In the genomic region with DNA sequence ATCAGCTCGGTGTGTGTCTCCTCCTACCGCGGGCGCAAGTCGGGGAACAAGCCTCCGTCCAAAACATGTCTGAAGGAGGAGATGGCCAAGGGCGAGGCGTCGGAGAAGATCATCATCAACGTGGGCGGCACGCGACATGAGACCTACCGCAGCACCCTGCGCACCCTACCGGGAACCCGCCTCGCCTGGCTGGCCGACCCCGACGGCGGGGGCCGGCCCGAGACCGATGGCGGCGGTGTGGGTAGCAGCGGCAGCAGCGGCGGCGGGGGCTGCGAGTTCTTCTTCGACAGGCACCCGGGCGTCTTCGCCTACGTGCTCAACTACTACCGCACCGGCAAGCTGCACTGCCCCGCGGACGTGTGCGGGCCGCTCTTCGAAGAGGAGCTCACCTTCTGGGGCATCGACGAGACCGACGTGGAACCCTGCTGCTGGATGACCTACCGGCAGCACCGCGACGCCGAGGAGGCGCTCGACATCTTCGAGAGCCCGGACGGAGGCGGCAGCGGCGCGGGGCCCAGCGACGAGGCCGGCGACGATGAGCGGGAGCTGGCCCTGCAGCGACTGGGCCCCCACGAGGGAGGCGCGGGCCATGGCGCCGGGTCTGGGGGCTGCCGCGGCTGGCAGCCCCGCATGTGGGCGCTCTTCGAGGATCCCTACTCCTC, we compare ENCODE assay signal across 1 cellular context.
TF ChIP-seq lines count a peak whose summit lies in the region.

No MANE protein-coding gene starts in this region.

TF ChIP-seq in WTC11, 78 proteins besides CTCF, POLR2A, EP300 and RAD21 (continued from another document):
- TF ChIP-seq TP53 (CRISPR knock-in tag; IDR thresholded peaks at IDR 0.05) (peak; percentile 75; the same call in 1 of the 2 replicates), ESRRA (CRISPR knock-in tag; IDR thresholded peaks at IDR 0.05; ENCODE audit: borderline replicate concordance) (peak; percentile 84), MXD4 (CRISPR knock-in tag; IDR thresholded peaks at IDR 0.05; ENCODE audit: borderline replicate concordance) (no peak), MYBL2 (CRISPR knock-in tag; IDR thresholded peaks at IDR 0.05) (no peak), NFATC4 (CRISPR knock-in tag; IDR thresholded peaks at IDR 0.05) (no peak), ZNF416 (CRISPR knock-in tag; IDR thresholded peaks at IDR 0.05) (no peak), JUN (CRISPR knock-in tag; IDR thresholded peaks at IDR 0.05) (peak; percentile 91; the same call in 1 of the 2 replicates), TCF7 (CRISPR knock-in tag; IDR thresholded peaks at IDR 0.05; ENCODE audit: low read depth) (no peak), OVOL2 (CRISPR knock-in tag; IDR thresholded peaks at IDR 0.05; ENCODE audit: borderline replicate concordance) (no peak), GTF2I (CRISPR knock-in tag; conservative IDR thresholded peaks at IDR 0.05) (no peak), ELF4 (CRISPR knock-in tag; IDR thresholded peaks at IDR 0.05; ENCODE audit: low read depth) (no peak), TEAD1 (CRISPR knock-in tag; IDR thresholded peaks at IDR 0.05) (peak; percentile 61; the same call in 1 of the 2 replicates), ZNF219 (CRISPR knock-in tag; IDR thresholded peaks at IDR 0.05; ENCODE audit: borderline replicate concordance) (no peak), ETV6 (CRISPR knock-in tag; IDR thresholded peaks at IDR 0.05) (peak; percentile 86), RELA (CRISPR knock-in tag; IDR thresholded peaks at IDR 0.05; ENCODE audit: borderline replicate concordance) (peak; percentile 56; the same call in 1 of the 2 replicates), SMAD4 (CRISPR knock-in tag; IDR thresholded peaks at IDR 0.05) (peak; percentile 67), NR3C1 (CRISPR knock-in tag; conservative IDR thresholded peaks at IDR 0.05; ENCODE audit: low read depth) (0 out of 2 replicates have a peak, but pooled peaks have one; percentile 57), ZNF317 (CRISPR knock-in tag; IDR thresholded peaks at IDR 0.05; ENCODE audit: borderline replicate concordance, low read depth) (peak; percentile 65; the same call in 1 of the 2 replicates), KAT7 (CRISPR knock-in tag; IDR thresholded peaks at IDR 0.05; ENCODE audit: borderline replicate concordance) (peak; percentile 15; the same call in 1 of the 2 replicates)
- TF ChIP-seq, protein P1, sequence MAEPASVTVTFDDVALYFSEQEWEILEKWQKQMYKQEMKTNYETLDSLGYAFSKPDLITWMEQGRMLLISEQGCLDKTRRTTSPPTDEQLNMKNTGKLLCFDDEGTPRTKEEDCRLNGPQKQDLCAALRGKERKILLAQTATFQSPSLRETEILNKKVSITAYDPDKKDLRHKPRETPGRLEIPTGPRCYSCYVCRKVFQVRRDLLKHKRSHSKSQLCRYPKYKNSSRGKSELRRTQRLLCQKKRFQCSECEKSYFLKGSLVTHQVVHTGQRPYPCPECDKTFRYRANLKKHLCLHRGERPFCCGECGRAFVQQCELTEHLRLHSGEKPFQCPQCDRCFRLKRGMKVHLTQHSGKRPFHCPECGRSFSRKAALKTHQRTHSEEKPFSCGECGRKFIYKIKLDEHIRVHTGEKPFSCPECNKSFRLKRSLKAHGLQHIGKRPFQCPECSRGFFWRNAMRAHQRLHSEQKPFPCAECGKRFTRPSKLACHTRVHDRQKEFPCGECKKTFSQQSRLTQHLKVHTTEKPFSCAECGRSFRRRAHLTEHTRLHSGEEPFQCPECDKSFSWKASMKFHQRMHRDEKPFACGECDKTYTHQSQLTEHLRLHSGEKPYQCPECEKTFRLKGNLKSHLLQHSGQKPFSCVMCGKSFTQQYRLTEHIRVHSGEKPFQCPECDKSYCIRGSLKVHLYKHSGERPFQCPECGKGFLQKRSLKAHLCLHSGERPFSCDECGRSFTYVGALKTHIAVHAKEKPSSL (CRISPR knock-in tag; conservative IDR thresholded peaks at IDR 0.05) = no peak
- TF ChIP-seq, protein P2, sequence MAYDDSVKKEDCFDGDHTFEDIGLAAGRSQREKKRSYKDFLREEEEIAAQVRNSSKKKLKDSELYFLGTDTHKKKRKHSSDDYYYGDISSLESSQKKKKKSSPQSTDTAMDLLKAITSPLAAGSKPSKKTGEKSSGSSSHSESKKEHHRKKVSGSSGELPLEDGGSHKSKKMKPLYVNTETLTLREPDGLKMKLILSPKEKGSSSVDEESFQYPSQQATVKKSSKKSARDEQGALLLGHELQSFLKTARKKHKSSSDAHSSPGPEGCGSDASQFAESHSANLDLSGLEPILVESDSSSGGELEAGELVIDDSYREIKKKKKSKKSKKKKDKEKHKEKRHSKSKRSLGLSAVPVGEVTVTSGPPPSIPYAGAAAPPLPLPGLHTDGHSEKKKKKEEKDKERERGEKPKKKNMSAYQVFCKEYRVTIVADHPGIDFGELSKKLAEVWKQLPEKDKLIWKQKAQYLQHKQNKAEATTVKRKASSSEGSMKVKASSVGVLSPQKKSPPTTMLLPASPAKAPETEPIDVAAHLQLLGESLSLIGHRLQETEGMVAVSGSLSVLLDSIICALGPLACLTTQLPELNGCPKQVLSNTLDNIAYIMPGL (CRISPR knock-in tag; IDR thresholded peaks at IDR 0.05) = peak; percentile 52; the same call in 1 of the 2 replicates
- TF ChIP-seq, protein P3, sequence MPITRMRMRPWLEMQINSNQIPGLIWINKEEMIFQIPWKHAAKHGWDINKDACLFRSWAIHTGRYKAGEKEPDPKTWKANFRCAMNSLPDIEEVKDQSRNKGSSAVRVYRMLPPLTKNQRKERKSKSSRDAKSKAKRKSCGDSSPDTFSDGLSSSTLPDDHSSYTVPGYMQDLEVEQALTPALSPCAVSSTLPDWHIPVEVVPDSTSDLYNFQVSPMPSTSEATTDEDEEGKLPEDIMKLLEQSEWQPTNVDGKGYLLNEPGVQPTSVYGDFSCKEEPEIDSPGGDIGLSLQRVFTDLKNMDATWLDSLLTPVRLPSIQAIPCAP (CRISPR knock-in tag; IDR thresholded peaks at IDR 0.05) = 0 out of 2 replicates have a peak, but pooled peaks have one; percentile 55
- TF ChIP-seq, protein P4, sequence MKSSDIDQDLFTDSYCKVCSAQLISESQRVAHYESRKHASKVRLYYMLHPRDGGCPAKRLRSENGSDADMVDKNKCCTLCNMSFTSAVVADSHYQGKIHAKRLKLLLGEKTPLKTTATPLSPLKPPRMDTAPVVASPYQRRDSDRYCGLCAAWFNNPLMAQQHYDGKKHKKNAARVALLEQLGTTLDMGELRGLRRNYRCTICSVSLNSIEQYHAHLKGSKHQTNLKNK (CRISPR knock-in tag; IDR thresholded peaks at IDR 0.05) = no peak
- TF ChIP-seq, protein P5, sequence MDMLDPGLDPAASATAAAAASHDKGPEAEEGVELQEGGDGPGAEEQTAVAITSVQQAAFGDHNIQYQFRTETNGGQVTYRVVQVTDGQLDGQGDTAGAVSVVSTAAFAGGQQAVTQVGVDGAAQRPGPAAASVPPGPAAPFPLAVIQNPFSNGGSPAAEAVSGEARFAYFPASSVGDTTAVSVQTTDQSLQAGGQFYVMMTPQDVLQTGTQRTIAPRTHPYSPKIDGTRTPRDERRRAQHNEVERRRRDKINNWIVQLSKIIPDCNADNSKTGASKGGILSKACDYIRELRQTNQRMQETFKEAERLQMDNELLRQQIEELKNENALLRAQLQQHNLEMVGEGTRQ (CRISPR knock-in tag; IDR thresholded peaks at IDR 0.05) = no peak
- TF ChIP-seq, protein P6, sequence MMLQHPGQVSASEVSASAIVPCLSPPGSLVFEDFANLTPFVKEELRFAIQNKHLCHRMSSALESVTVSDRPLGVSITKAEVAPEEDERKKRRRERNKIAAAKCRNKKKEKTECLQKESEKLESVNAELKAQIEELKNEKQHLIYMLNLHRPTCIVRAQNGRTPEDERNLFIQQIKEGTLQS (CRISPR knock-in tag; conservative IDR thresholded peaks at IDR 0.05) = no peak
- TF ChIP-seq, protein P7, sequence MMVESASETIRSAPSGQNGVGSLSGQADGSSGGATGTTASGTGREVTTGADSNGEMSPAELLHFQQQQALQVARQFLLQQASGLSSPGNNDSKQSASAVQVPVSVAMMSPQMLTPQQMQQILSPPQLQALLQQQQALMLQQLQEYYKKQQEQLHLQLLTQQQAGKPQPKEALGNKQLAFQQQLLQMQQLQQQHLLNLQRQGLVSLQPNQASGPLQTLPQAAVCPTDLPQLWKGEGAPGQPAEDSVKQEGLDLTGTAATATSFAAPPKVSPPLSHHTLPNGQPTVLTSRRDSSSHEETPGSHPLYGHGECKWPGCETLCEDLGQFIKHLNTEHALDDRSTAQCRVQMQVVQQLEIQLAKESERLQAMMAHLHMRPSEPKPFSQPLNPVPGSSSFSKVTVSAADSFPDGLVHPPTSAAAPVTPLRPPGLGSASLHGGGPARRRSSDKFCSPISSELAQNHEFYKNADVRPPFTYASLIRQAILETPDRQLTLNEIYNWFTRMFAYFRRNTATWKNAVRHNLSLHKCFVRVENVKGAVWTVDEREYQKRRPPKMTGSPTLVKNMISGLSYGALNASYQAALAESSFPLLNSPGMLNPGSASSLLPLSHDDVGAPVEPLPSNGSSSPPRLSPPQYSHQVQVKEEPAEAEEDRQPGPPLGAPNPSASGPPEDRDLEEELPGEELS (CRISPR knock-in tag; IDR thresholded peaks at IDR 0.05) = peak; percentile 54; the same call in 1 of the 2 replicates
- TF ChIP-seq, protein P8, sequence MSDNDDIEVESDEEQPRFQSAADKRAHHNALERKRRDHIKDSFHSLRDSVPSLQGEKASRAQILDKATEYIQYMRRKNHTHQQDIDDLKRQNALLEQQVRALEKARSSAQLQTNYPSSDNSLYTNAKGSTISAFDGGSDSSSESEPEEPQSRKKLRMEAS (CRISPR knock-in tag; IDR thresholded peaks at IDR 0.05) = peak; percentile 36; the same call in 1 of the 2 replicates
- TF ChIP-seq, protein P9, sequence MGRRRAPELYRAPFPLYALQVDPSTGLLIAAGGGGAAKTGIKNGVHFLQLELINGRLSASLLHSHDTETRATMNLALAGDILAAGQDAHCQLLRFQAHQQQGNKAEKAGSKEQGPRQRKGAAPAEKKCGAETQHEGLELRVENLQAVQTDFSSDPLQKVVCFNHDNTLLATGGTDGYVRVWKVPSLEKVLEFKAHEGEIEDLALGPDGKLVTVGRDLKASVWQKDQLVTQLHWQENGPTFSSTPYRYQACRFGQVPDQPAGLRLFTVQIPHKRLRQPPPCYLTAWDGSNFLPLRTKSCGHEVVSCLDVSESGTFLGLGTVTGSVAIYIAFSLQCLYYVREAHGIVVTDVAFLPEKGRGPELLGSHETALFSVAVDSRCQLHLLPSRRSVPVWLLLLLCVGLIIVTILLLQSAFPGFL (CRISPR knock-in tag; IDR thresholded peaks at IDR 0.05; ENCODE audit: borderline replicate concordance) = 0 out of 2 replicates have a peak, but pooled peaks have one; percentile 44
- TF ChIP-seq, protein P10, sequence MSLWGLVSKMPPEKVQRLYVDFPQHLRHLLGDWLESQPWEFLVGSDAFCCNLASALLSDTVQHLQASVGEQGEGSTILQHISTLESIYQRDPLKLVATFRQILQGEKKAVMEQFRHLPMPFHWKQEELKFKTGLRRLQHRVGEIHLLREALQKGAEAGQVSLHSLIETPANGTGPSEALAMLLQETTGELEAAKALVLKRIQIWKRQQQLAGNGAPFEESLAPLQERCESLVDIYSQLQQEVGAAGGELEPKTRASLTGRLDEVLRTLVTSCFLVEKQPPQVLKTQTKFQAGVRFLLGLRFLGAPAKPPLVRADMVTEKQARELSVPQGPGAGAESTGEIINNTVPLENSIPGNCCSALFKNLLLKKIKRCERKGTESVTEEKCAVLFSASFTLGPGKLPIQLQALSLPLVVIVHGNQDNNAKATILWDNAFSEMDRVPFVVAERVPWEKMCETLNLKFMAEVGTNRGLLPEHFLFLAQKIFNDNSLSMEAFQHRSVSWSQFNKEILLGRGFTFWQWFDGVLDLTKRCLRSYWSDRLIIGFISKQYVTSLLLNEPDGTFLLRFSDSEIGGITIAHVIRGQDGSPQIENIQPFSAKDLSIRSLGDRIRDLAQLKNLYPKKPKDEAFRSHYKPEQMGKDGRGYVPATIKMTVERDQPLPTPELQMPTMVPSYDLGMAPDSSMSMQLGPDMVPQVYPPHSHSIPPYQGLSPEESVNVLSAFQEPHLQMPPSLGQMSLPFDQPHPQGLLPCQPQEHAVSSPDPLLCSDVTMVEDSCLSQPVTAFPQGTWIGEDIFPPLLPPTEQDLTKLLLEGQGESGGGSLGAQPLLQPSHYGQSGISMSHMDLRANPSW (CRISPR knock-in tag; conservative IDR thresholded peaks at IDR 0.05; ENCODE audit: low read depth) = no peak
- TF ChIP-seq, protein P11, sequence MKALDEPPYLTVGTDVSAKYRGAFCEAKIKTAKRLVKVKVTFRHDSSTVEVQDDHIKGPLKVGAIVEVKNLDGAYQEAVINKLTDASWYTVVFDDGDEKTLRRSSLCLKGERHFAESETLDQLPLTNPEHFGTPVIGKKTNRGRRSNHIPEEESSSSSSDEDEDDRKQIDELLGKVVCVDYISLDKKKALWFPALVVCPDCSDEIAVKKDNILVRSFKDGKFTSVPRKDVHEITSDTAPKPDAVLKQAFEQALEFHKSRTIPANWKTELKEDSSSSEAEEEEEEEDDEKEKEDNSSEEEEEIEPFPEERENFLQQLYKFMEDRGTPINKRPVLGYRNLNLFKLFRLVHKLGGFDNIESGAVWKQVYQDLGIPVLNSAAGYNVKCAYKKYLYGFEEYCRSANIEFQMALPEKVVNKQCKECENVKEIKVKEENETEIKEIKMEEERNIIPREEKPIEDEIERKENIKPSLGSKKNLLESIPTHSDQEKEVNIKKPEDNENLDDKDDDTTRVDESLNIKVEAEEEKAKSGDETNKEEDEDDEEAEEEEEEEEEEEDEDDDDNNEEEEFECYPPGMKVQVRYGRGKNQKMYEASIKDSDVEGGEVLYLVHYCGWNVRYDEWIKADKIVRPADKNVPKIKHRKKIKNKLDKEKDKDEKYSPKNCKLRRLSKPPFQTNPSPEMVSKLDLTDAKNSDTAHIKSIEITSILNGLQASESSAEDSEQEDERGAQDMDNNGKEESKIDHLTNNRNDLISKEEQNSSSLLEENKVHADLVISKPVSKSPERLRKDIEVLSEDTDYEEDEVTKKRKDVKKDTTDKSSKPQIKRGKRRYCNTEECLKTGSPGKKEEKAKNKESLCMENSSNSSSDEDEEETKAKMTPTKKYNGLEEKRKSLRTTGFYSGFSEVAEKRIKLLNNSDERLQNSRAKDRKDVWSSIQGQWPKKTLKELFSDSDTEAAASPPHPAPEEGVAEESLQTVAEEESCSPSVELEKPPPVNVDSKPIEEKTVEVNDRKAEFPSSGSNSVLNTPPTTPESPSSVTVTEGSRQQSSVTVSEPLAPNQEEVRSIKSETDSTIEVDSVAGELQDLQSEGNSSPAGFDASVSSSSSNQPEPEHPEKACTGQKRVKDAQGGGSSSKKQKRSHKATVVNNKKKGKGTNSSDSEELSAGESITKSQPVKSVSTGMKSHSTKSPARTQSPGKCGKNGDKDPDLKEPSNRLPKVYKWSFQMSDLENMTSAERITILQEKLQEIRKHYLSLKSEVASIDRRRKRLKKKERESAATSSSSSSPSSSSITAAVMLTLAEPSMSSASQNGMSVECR (CRISPR knock-in tag; IDR thresholded peaks at IDR 0.05; ENCODE audit: borderline replicate concordance) = peak; percentile 89
- TF ChIP-seq, protein P12, sequence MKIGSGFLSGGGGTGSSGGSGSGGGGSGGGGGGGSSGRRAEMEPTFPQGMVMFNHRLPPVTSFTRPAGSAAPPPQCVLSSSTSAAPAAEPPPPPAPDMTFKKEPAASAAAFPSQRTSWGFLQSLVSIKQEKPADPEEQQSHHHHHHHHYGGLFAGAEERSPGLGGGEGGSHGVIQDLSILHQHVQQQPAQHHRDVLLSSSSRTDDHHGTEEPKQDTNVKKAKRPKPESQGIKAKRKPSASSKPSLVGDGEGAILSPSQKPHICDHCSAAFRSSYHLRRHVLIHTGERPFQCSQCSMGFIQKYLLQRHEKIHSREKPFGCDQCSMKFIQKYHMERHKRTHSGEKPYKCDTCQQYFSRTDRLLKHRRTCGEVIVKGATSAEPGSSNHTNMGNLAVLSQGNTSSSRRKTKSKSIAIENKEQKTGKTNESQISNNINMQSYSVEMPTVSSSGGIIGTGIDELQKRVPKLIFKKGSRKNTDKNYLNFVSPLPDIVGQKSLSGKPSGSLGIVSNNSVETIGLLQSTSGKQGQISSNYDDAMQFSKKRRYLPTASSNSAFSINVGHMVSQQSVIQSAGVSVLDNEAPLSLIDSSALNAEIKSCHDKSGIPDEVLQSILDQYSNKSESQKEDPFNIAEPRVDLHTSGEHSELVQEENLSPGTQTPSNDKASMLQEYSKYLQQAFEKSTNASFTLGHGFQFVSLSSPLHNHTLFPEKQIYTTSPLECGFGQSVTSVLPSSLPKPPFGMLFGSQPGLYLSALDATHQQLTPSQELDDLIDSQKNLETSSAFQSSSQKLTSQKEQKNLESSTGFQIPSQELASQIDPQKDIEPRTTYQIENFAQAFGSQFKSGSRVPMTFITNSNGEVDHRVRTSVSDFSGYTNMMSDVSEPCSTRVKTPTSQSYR (CRISPR knock-in tag; IDR thresholded peaks at IDR 0.05) = no peak
